In the genomic region with DNA sequence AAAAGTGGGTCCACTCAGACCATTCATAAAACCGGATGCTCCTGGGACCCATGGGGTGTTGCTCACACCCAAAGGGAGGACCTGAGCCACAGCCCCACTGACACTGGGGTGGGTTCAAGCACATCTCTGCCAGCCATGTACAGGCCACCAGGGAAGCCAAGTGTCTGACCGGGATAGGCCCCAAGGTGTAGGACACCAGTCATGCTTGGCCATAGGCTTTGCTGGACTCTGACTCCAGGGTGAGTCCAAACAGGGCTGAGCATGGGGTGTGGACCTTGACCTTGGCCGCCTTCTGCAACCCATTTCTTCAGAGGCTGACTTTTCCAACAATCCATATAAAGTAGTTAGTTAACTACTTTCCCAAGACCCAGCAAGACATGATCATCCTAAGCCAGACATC, we compare ENCODE assay signal across 1 cellular context.
TF ChIP-seq lines count a peak whose summit lies in the region.

No MANE protein-coding gene starts in this region.

TF ChIP-seq in SK-N-SH, 30 proteins besides CTCF, POLR2A, EP300 and RAD21 (continued from another document):
- TF ChIP-seq MAX (IDR thresholded peaks at IDR 0.05; ENCODE audit: low read depth) = no peak
- TF ChIP-seq EZH2phosphoT487 (IDR thresholded peaks at IDR 0.05; ENCODE audit: borderline replicate concordance, low read depth) = no peak
- TF ChIP-seq POLR2AphosphoS5 (IDR thresholded peaks at IDR 0.05; ENCODE audit: low read depth, low read length) = no peak
